12 cellular contexts compared by ENCODE assay signal in genomic region chrX:108148524-108148923, GRCh38.
DNase-seq lines count a peak whose midpoint lies in the region; ATAC-seq and FAIRE-seq lines count a peak whose summit lies in the region.
"Had no signal": no experiment of that assay in that cellular context is flagged by ENCODE, and none has a peak within 500 bp of the region (broad histone marks: within the 10 kb centered on the region; RNA-seq: fewer than 3 reads in every experiment).

No MANE protein-coding gene starts in this region.

- peaks cover 9% of the 10 kb centered on the region for H3K4me1 Mint-ChIP-seq in activated naive CD8-positive, alpha-beta T cell treated with anti-CD3 and anti-CD28 coated beads, Interleukin-2, amount 50 U/mL, for 24 hours
- H3K4me1 Mint-ChIP-seq: WTC11 had no signal

- no peaks in the 10 kb centered on the region for H3K27me3 Mint-ChIP-seq in activated naive CD8-positive, alpha-beta T cell treated with anti-CD3 and anti-CD28 coated beads, Interleukin-2, amount 50 U/mL, for 24 hours

- no peak overlapping the region for H3K4me3 Mint-ChIP-seq in activated naive CD8-positive, alpha-beta T cell treated with anti-CD3 and anti-CD28 coated beads, Interleukin-2, amount 50 U/mL, for 24 hours
- H3K4me3 Mint-ChIP-seq: WTC11 had no signal

- no peak for DNase-seq in GM19239 (ENCODE audit: insufficient read length, low spot score)
- no peak for DNase-seq in activated naive CD8-positive, alpha-beta T cell treated with anti-CD3 and anti-CD28 coated beads, Interleukin-2, amount 50 U/mL, for 24 hours
- DNase-seq in HTR-8/SVneo (ENCODE audit: insufficient read length, low spot score): no peak
- DNase-seq in HK-2 (ENCODE audit: unreplicated experiment): no peak
- DNase-seq: islet precursor cell, NCI-H510A treated with DMSO at 0.1 percent for 48 hours, right cardiac atrium, SIG-M5 had no signal

- peak; percentile 79 for FAIRE-seq in GM19239 (lab: Jason Lieb, UNC)
- FAIRE-seq in HTR-8/SVneo (lab: Jason Lieb, UNC): no peak

- peak; percentile 98 for ATAC-seq in GM21619 (IDR thresholded peaks at IDR 0.05; ENCODE audit: unreplicated experiment)
- peak; percentile 90 for ATAC-seq in HG03159 (IDR thresholded peaks at IDR 0.05; ENCODE audit: unreplicated experiment)
- ATAC-seq in activated naive CD8-positive, alpha-beta T cell treated with anti-CD3 and anti-CD28 coated beads, Interleukin-2, amount 50 U/mL, for 24 hours: peak; percentile 76
- ATAC-seq in GM19397 (IDR thresholded peaks at IDR 0.05; ENCODE audit: unreplicated experiment): no peak
- ATAC-seq: right cardiac atrium, WTC11 had no signal

- peaks cover 15% of the 10 kb centered on the region for H3K36me3 Mint-ChIP-seq in activated naive CD8-positive, alpha-beta T cell treated with anti-CD3 and anti-CD28 coated beads, Interleukin-2, amount 50 U/mL, for 24 hours (ENCODE audit: low read depth)
- H3K36me3 Mint-ChIP-seq: WTC11 had no signal

- H3K27ac Mint-ChIP-seq in activated naive CD8-positive, alpha-beta T cell treated with anti-CD3 and anti-CD28 coated beads, Interleukin-2, amount 50 U/mL, for 24 hours: no peak overlapping the region
- H3K27ac Mint-ChIP-seq: WTC11 had no signal

- H3K9me3 Mint-ChIP-seq in activated naive CD8-positive, alpha-beta T cell treated with anti-CD3 and anti-CD28 coated beads, Interleukin-2, amount 50 U/mL, for 24 hours: no peaks in the 10 kb centered on the region
- H3K9me3 Mint-ChIP-seq: WTC11 had no signal
